17 cellular contexts compared by ENCODE assay signal in the genomic region with DNA sequence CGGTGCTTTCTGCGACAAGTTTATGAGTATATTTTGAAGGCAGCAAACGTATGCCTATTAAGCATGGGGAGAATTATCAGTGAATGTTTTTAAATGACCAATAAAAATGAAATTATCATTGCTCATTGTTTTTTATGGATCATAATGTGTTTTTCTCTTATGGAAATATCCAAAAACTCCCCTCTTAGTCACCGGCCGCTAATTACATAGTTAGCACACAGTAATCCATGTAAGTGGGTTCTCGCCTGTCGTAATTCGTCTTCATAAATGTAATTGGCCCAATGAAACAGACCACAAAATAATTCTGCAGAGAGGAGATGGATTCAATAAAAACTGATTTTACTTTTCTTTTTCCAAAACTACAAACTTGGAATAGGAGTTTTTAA.
"Had no signal": no experiment of that assay in that cellular context is flagged by ENCODE, and none has a peak within 500 bp of the region (broad histone marks: within the 10 kb centered on the region; RNA-seq: fewer than 3 reads in every experiment).

No MANE protein-coding gene starts in this region.

- H3K4me1 ChIP-seq: SJSA1 had no signal

- H3K9me3 ChIP-seq: MG63, SJSA1 had no signal

- H3K36me3 ChIP-seq: MG63, SJSA1 had no signal

- H3K4me3 ChIP-seq: MG63, SJSA1, SK-N-MC had no signal

- H3K27ac ChIP-seq: SJSA1, SK-N-MC had no signal

- H3K27me3 ChIP-seq: MG63 had no signal

- DNase-seq: KBM-7, MG63, NCI-H1092, NCI-H1105 treated with DMSO at 0.1 percent for 48 hours, NCI-H1417 treated with DMSO at 0.1 percent for 48 hours, NCI-H1694 treated with DMSO at 0.1 percent for 48 hours, NCI-H1930, NCI-H2081 treated with DMSO at 0.1 percent for 48 hours, NCI-H2171, NCI-H226, NCI-H510A, NCI-H524 treated with DMSO at 0.1 percent for 48 hours, Right ventricle myocardium superior, RPMI8226, SIG-M5 had no signal
